In the genomic region with DNA sequence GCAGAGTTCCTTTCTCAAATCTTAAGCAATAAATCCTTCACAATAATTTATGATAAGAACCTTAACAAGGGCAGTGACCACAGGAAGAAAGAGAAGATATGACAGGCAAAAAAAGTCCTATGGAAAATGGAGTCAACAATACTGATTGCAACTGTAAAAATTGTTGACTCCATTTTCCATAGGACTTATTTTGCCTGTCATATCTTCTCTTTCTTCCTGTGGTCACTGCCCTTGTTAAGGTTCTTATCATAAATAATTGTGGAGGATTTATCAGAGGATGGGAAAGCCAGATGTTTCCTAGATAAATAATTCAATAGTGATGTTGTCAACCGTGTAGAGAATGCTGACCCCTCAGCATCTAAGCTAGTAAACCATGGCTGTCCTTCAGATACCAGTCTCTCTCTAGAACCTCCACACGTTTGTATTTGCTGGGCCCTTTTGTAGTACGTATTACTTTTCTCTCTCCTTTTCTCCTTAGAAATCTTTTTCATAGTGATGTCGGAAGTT, we compare ENCODE assay signal across 1 cellular context.
TF ChIP-seq lines count a peak whose summit lies in the region.

No MANE protein-coding gene starts in this region.

TF ChIP-seq in HepG2, 621 proteins besides CTCF, POLR2A, EP300 and RAD21 (continued from another document):
- TF ChIP-seq KLF15 (CRISPR knock-in tag; IDR thresholded peaks at IDR 0.05; ENCODE audit: borderline replicate concordance) (no peak), TCF7 (IDR thresholded peaks at IDR 0.05; ENCODE audit: low read depth) (no peak), ZMAT3 (CRISPR knock-in tag; conservative IDR thresholded peaks at IDR 0.05) (no peak), NCOA2 (CRISPR knock-in tag; IDR thresholded peaks at IDR 0.05) (no peak), KDM3A (CRISPR knock-in tag; IDR thresholded peaks at IDR 0.05; ENCODE audit: low read depth) (no peak), ZNF563 (CRISPR knock-in tag; IDR thresholded peaks at IDR 0.05) (no peak), SKI (IDR thresholded peaks at IDR 0.05; ENCODE audit: partially characterized antibody) (no peak)
- TF ChIP-seq, protein P1, sequence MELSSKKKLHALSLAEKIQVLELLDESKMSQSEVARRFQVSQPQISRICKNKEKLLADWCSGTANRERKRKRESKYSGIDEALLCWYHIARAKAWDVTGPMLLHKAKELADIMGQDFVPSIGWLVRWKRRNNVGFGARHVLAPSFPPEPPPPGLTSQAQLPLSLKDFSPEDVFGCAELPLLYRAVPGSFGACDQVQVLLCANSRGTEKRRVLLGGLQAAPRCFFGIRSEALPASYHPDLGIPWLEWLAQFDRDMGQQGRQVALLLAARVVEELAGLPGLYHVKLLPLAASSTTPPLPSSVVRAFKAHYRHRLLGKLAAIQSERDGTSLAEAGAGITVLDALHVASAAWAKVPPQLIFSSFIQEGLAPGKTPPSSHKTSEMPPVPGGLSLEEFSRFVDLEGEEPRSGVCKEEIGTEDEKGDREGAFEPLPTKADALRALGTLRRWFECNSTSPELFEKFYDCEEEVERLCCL (CRISPR knock-in tag; IDR thresholded peaks at IDR 0.05; ENCODE audit: borderline replicate concordance) = no peak
TF ChIP-seq in HepG2: peak in this region for 0.
